In the genomic region with DNA sequence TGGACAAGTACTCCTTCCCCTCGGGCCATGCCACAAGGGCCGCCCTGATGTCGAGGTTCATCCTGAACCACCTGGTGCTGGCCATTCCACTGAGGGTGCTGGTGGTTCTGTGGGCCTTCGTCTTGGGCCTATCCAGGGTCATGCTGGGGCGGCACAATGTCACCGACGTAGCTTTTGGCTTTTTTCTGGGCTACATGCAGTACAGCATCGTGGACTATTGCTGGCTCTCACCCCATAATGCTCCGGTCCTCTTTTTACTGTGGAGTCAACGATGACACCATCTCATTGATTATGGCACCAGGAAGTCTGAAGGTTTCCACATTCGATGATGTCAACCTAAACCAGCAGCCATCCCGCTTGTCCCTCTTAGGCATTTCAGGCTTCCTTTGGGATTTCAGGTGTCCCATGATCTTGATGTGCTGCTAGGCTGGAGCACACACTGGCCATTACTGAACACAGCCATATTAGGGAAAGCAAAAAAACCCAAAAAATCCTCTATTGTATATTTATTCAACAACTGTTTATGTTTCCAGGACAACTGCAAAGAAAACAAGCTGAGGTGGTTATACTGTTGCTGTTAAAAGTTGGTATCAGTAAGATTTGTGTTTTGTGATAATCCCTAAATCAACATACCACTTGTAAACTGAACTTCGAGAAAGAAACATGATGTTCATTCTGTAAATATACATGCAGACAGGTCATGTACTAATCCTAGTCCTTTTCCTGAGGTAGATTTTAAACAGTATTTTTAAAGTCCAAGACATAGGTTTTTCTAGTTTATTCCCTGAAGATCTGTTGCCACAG, we compare ENCODE assay signal across 8 cellular contexts. TPM values are rescaled to one million over a fixed set of nuclear protein-coding genes. Genes with fewer than 3 reads are reported as not detected.
DNase-seq lines count a peak whose midpoint lies in the region; ATAC-seq and TF ChIP-seq lines count a peak whose summit lies in the region.

No MANE protein-coding gene starts in this region.

- RAD21 ChIA-PET in HCT116 (lab: Charles Lee; ENCODE audit: low non-redundant PET in 1 of 2, low total read pairs in 2 of 2, uncharacterized antibody in 2 of 2, unreplicated experiment in 2 of 2): no interaction called here

- DNase-seq in HCT116 (ENCODE audit: low read depth, low spot score) (no peak), GM19240 (ENCODE audit: insufficient read length, low spot score) (no peak)
- DNase-seq in activated T-cell treated with anti-CD3 and anti-CD28 coated beads, Interleukin-2, amount 50 U/mL, for 24 hours: no peak

- peak overlapping the region; percentile 82 for H3K27ac Mint-ChIP-seq in activated T-cell treated with anti-CD3 and anti-CD28 coated beads, Interleukin-2, amount 50 U/mL, for 24 hours
- peak overlapping the region; percentile 84 for H3K27ac Mint-ChIP-seq in stimulated activated memory B cell treated with anti-CD40 and anti-IgM and Interleukin-4, amounts not matched to agents 10 μg/mL and 1 μg/mL and 100 μg/mL, for 72 hours

- H3K79me2 ChIP-seq in HCT116 (ENCODE audit: insufficient read depth, low read length): no peaks in the 10 kb centered on the region; the same call in 1 of the 2 replicates

- no peaks in the 10 kb centered on the region; a peak in 1 of 22 replicates for H3K36me3 ChIP-seq in BLaER1 treated with 17β-estradiol and CSF1 and Interleukin-3, amounts not matched to agents 10 nM and 100 nM
- H3K36me3 ChIP-seq in HCT116 (ENCODE audit: control insufficient read depth in 1 of 2, insufficient read depth in 2 of 2, low read length in 2 of 2): no peaks in the 10 kb centered on the region

- TF ChIP-seq CTCF in HCT116 (IDR thresholded peaks at IDR 0.05 in 2 of 3, conservative IDR thresholded peaks at IDR 0.05 in 1 of 3; ENCODE audit: borderline replicate concordance in 1 of 3, insufficient read depth in 1 of 3, low read depth in 2 of 3, low read length in 2 of 3): no peak

- TSS peak; percentile 53 for BruUV-seq in HCT116 (replicated peaks; lab: Mats Ljungman, UMichigan)

- H3K4me3 ChIP-seq in BLaER1 treated with 17β-estradiol and CSF1 and Interleukin-3, amounts not matched to agents 10 nM and 100 nM: peak overlapping the region; percentile 72 to 96 (median 84)
- H3K4me3 ChIP-seq in HCT116 (replicated peaks in 1 of 2; ENCODE audit: low read depth in 1 of 2, low read length in 2 of 2): peak overlapping the region; percentile 75 to 77
- peak overlapping the region; percentile 74 for H3K4me3 ChIP-seq in iPS-11a (ENCODE audit: low read depth, low read length)

- H3K4me2 ChIP-seq in BLaER1 treated with 17β-estradiol and CSF1 and Interleukin-3, amounts not matched to agents 10 nM and 100 nM: peak overlapping the region; percentile 88 to 99 (median 95)
- H3K4me2 ChIP-seq in HCT116 (ENCODE audit: low read length): peak overlapping the region; percentile 92

- H3K36me3 Mint-ChIP-seq in activated T-cell treated with anti-CD3 and anti-CD28 coated beads, Interleukin-2, amount 50 U/mL, for 24 hours (ENCODE audit: low read depth): peaks cover 2% of the 10 kb centered on the region
- H3K36me3 Mint-ChIP-seq in stimulated activated memory B cell treated with anti-CD40 and anti-IgM and Interleukin-4, amounts not matched to agents 10 μg/mL and 1 μg/mL and 100 μg/mL, for 72 hours: no peaks in the 10 kb centered on the region

- H3K9me3 Mint-ChIP-seq in activated T-cell treated with anti-CD3 and anti-CD28 coated beads, Interleukin-2, amount 50 U/mL, for 24 hours: no peaks in the 10 kb centered on the region
- H3K9me3 Mint-ChIP-seq in stimulated activated memory B cell treated with anti-CD40 and anti-IgM and Interleukin-4, amounts not matched to agents 10 μg/mL and 1 μg/mL and 100 μg/mL, for 72 hours: no peaks in the 10 kb centered on the region

- peaks cover 36 to 42% (median 40%) of the 10 kb centered on the region in 10 experiments for H3K4me1 ChIP-seq in BLaER1 treated with 17β-estradiol and CSF1 and Interleukin-3, amounts not matched to agents 10 nM and 100 nM
- peaks cover 17 to 28% of the 10 kb centered on the region in 2 experiments for H3K4me1 ChIP-seq in HCT116 (ENCODE audit: control insufficient read depth in 1 of 2, insufficient read depth in 2 of 2, low read length in 2 of 2)

- intact Hi-C loops in HCT116 (cut with micrococcal nuclease): loop anchor here (10.0 kb wide), 2 partner anchors 322 to 932 kb away; partner anchors contain the start of gene JAK2

- peak overlapping the region; percentile 89 for H3K4me3 Mint-ChIP-seq in activated T-cell treated with anti-CD3 and anti-CD28 coated beads, Interleukin-2, amount 50 U/mL, for 24 hours
- peak overlapping the region; percentile 87 for H3K4me3 Mint-ChIP-seq in stimulated activated memory B cell treated with anti-CD40 and anti-IgM and Interleukin-4, amounts not matched to agents 10 μg/mL and 1 μg/mL and 100 μg/mL, for 72 hours

- TF ChIP-seq RAD21 in HCT116 (IDR thresholded peaks at IDR 0.05; ENCODE audit: low read depth): no peak

- no peaks in the 10 kb centered on the region for H3K27me3 Mint-ChIP-seq in activated T-cell treated with anti-CD3 and anti-CD28 coated beads, Interleukin-2, amount 50 U/mL, for 24 hours
- no peaks in the 10 kb centered on the region for H3K27me3 Mint-ChIP-seq in stimulated activated memory B cell treated with anti-CD40 and anti-IgM and Interleukin-4, amounts not matched to agents 10 μg/mL and 1 μg/mL and 100 μg/mL, for 72 hours

- no peaks in the 10 kb centered on the region for H3K9me3 ChIP-seq in BLaER1 treated with 17β-estradiol and CSF1 and Interleukin-3, amounts not matched to agents 10 nM and 100 nM (replicated peaks in 1 of 11)
- no peaks in the 10 kb centered on the region for H3K9me3 ChIP-seq in HCT116 (ENCODE audit: control insufficient read depth in 1 of 2, insufficient read depth in 1 of 2, low read depth in 1 of 2, low read length in 2 of 2)

- no peak for TF ChIP-seq POLR2A in HCT116 (IDR thresholded peaks at IDR 0.05; ENCODE audit: borderline replicate concordance, extremely low read depth, insufficient read depth, insufficient read length)

- H3K9ac ChIP-seq in BLaER1 treated with 17β-estradiol and CSF1 and Interleukin-3, amounts not matched to agents 10 nM and 100 nM: peak overlapping the region; percentile 78 to 92 (median 85); a peak in 19 of 22 replicates
- H3K9ac ChIP-seq in HCT116 (ENCODE audit: low read length): peak overlapping the region; percentile 82

- no peak overlapping the region for H2AFZ ChIP-seq in HCT116 (ENCODE audit: low read depth, low read length, poor library complexity, severe bottlenecking)

- ATAC-seq in HCT116: no peak
- peak; percentile 3 for ATAC-seq in stimulated activated memory B cell treated with anti-CD40 and anti-IgM and Interleukin-4, amounts not matched to agents 10 μg/mL and 1 μg/mL and 100 μg/mL, for 72 hours
- ATAC-seq in GM18519 (IDR thresholded peaks at IDR 0.05; ENCODE audit: low FRiP score, unreplicated experiment): no peak
- ATAC-seq in HG03045 (IDR thresholded peaks at IDR 0.05; ENCODE audit: unreplicated experiment): no peak

- H4K20me1 ChIP-seq in BLaER1 treated with 17β-estradiol and CSF1 and Interleukin-3, amounts not matched to agents 10 nM and 100 nM: no peaks in the 10 kb centered on the region; a peak in 1 of 22 replicates
- no peaks in the 10 kb centered on the region for H4K20me1 ChIP-seq in HCT116 (ENCODE audit: insufficient read depth)

- POLR2A ChIA-PET in HCT116 (lab: Charles Lee): no interaction called here

- CTCF ChIA-PET in HCT116 (lab: Charles Lee): interaction anchor here (1.0 to 1.3 kb wide), 3 partner anchors 23 to 280 kb away, joined by 3 to 4 read pairs (median 3); no protein-coding TSS in a partner anchor

- peaks cover 72% of the 10 kb centered on the region for H3K4me1 Mint-ChIP-seq in activated T-cell treated with anti-CD3 and anti-CD28 coated beads, Interleukin-2, amount 50 U/mL, for 24 hours (ENCODE audit: low read depth)
- H3K4me1 Mint-ChIP-seq in stimulated activated memory B cell treated with anti-CD40 and anti-IgM and Interleukin-4, amounts not matched to agents 10 μg/mL and 1 μg/mL and 100 μg/mL, for 72 hours: peaks cover 51% of the 10 kb centered on the region

- H3K9me2 ChIP-seq in HCT116 (ENCODE audit: insufficient read depth): no peaks in the 10 kb centered on the region

- H3K27ac ChIP-seq in BLaER1 treated with 17β-estradiol and CSF1 and Interleukin-3, amounts not matched to agents 10 nM and 100 nM: peak overlapping the region in 9 of 11 experiments; percentile 65 to 91 (median 82); a peak in 13 of 22 replicates
- H3K27ac ChIP-seq in HCT116 (ENCODE audit: low read depth, low read length): peak overlapping the region; percentile 70; the same call in 1 of the 2 replicates

- H3K27me3 ChIP-seq in BLaER1 treated with 17β-estradiol and CSF1 and Interleukin-3, amounts not matched to agents 10 nM and 100 nM: no peaks in the 10 kb centered on the region
- no peaks in the 10 kb centered on the region for H3K27me3 ChIP-seq in HCT116 (ENCODE audit: insufficient read depth, low read length)

TF ChIP-seq in HCT116, 20 proteins besides CTCF, POLR2A, EP300 and RAD21 (continues in another document):
- TF ChIP-seq FOSL1 (IDR thresholded peaks at IDR 0.05; ENCODE audit: low read depth) (no peak), SP1 (IDR thresholded peaks at IDR 0.05; ENCODE audit: low read depth) (no peak)

RNA-seq across cellular contexts. Expression of gene PLPP6, which starts 1.1 kb away (rescaled TPM):
- total RNA-seq in HCT116 (2021; ENCODE audit: unreplicated experiment): 5.0 TPM
- 2.7 and 4.3 TPM in 2 replicates for polyA plus RNA-seq in HCT116 (2012)

RNA-seq across cellular contexts. Expression of gene SPATA6L, which starts 3.1 kb away (rescaled TPM):
- total RNA-seq in HCT116 (2021; ENCODE audit: unreplicated experiment): 0.57 TPM
- 0.52 and 0.67 TPM in 2 replicates for polyA plus RNA-seq in HCT116 (2012)

RNA-seq across cellular contexts. Expression of gene CDC37L1, which starts 16.2 kb away (rescaled TPM):
- 18.1 TPM for total RNA-seq in HCT116 (2021; ENCODE audit: unreplicated experiment)
- 5.9 and 8.6 TPM in 2 replicates for polyA plus RNA-seq in HCT116 (2012)
